In the genomic region with DNA sequence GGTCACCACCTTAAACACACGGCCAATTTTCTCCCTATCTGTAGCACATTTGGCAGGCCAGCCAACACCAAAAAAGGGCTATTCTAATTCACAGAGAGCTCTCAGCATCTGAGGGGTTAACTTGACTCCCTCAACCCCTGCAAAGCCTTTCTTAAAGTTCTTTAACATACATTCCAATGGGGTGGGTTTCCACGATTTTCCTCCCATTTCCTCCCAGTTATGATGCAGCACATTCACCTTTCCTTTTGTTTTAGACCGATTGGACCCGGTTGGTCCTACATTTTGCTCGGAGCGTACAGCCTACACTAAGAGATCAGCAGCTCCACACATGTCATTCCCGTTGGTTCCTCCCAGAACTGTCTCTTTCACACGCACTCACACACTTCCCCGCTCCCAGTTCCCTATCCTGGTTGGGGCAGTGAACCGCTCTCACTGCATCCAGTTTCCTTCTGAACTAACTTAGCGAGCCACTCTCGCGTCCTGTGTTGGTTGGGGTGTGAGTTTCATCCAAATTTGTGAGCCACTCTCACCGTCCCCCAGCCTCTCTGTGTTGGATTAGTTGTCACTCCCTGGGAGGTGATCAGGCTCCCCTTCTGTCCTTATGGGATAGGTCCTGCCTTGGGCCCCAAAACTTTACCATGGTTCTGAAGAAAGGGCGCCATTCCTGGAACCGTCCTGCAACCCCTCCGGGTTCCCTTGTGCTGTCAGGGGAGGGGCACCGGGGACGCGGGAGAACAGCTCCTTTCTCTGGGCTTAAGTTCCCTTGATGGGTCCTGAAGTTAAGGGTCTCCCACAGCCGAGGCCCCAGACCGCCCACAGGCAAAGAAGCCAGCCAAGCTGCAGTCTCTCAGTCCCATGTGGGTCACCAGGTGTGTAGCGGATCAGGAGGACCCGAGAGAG, we compare ENCODE assay signal across 9 cellular contexts. TPM values are rescaled to one million over a fixed set of nuclear protein-coding genes. Genes with fewer than 3 reads are reported as not detected.
DNase-seq lines count a peak whose midpoint lies in the region; ATAC-seq, FAIRE-seq and TF ChIP-seq lines count a peak whose summit lies in the region.
"Had no signal": no experiment of that assay in that cellular context is flagged by ENCODE, and none has a peak within 500 bp of the region (broad histone marks: within the 10 kb centered on the region; RNA-seq: fewer than 3 reads in every experiment).

No MANE protein-coding gene starts in this region.

- H3K27ac ChIP-seq in kidney (ENCODE audit: low read depth in 2 of 2, low read length in 2 of 2) (peak overlapping the region; percentile 33 to 60), smooth muscle cell (ENCODE audit: low read depth) (no peak overlapping the region)

- no peaks in the 10 kb centered on the region for H3K79me2 ChIP-seq in smooth muscle cell (ENCODE audit: low read depth)

- peak overlapping the region; percentile 75 for H2AFZ ChIP-seq in smooth muscle cell (ENCODE audit: low read depth)

- H3K4me1 ChIP-seq in kidney (ENCODE audit: control insufficient read depth in 1 of 2, insufficient read depth in 1 of 2, low read depth in 1 of 2, low read length in 2 of 2), result peaks cover 5 to 6% of the 10 kb centered on the region in 2 donors
- H3K4me1 ChIP-seq in smooth muscle cell (ENCODE audit: low read depth), result peaks cover 20% of the 10 kb centered on the region

- 47% methylated on average over 24 of the region's 24 CpGs for WGBS in smooth muscle cell (ENCODE audit: low lambda C conversion rate)

- H3K36me3 Mint-ChIP-seq in HFFc6 (ENCODE audit: low read depth) (no peaks in the 10 kb centered on the region), brain (no peaks in the 10 kb centered on the region), osteocyte (ENCODE audit: unreplicated experiment) (no peaks in the 10 kb centered on the region)
- H3K36me3 Mint-ChIP-seq in stimulated activated naive B cell treated with anti-CD40 and anti-IgM and Interleukin-4, amounts not matched to agents 10 μg/mL and 1 μg/mL and 100 μg/mL, for 72 hours, result no peaks in the 10 kb centered on the region

- no peak for ATAC-seq in stimulated activated naive B cell treated with anti-CD40 and anti-IgM and Interleukin-4, amounts not matched to agents 10 μg/mL and 1 μg/mL and 100 μg/mL, for 72 hours (replicated peaks)

- H3F3A ChIP-seq in smooth muscle cell (ENCODE audit: low read depth), result no peaks in the 10 kb centered on the region

- no peaks in the 10 kb centered on the region for H3K9me3 ChIP-seq in kidney (ENCODE audit: control insufficient read depth in 1 of 2, low read length in 2 of 2)
- H3K9me3 ChIP-seq in smooth muscle cell (replicated peaks; ENCODE audit: low read depth), result no peaks in the 10 kb centered on the region

- H3K4me3 Mint-ChIP-seq in HFFc6 (peak overlapping the region; percentile 84), brain (peak overlapping the region; percentile 19 to 68 (median 56)), osteocyte (ENCODE audit: unreplicated experiment) (no peak overlapping the region)
- H3K4me3 Mint-ChIP-seq in stimulated activated naive B cell treated with anti-CD40 and anti-IgM and Interleukin-4, amounts not matched to agents 10 μg/mL and 1 μg/mL and 100 μg/mL, for 72 hours, result no peak overlapping the region

- no peaks in the 10 kb centered on the region for H3K36me3 ChIP-seq in kidney (ENCODE audit: control insufficient read depth in 1 of 2, insufficient read depth in 2 of 2, low read length in 2 of 2)
- no peaks in the 10 kb centered on the region for H3K36me3 ChIP-seq in smooth muscle cell (ENCODE audit: low read depth)

- H3K4me3 ChIP-seq in kidney (ENCODE audit: low read length in 2 of 2) (peak overlapping the region; percentile 60 to 82), smooth muscle cell (peak overlapping the region; percentile 46)

- intact Hi-C loops in kidney (cut with DNase I), result no loop called here

- DNase-seq in HFFc6, result no peak
- DNase-seq in kidney, result no peak
- no peak for DNase-seq in smooth muscle cell (lab: John Stamatoyannopoulos, UW; ENCODE audit: unreplicated experiment)
- DNase-seq in osteocyte (ENCODE audit: extremely low spot score, unreplicated experiment), result no peak
- DNase-seq in stimulated activated naive B cell treated with anti-CD40 and anti-IgM and Interleukin-4, amounts not matched to agents 10 μg/mL and 1 μg/mL and 100 μg/mL, for 72 hours, result no peak
- no peak for DNase-seq in C1 segment of cervical spinal cord (lab: John Stamatoyannopoulos, UW)
- DNase-seq in UCSD-AML1 (lab: John Stamatoyannopoulos, UW; ENCODE audit: unreplicated experiment), result no peak
- DNase-seq: SHP77 had no signal

- no peaks in the 10 kb centered on the region for H4K20me1 ChIP-seq in smooth muscle cell (ENCODE audit: low read depth)

- peaks cover 5% of the 10 kb centered on the region for H3K9me3 Mint-ChIP-seq in HFFc6
- H3K9me3 Mint-ChIP-seq in brain, result no peaks in the 10 kb centered on the region
- no peaks in the 10 kb centered on the region for H3K9me3 Mint-ChIP-seq in osteocyte (ENCODE audit: unreplicated experiment)
- H3K9me3 Mint-ChIP-seq in stimulated activated naive B cell treated with anti-CD40 and anti-IgM and Interleukin-4, amounts not matched to agents 10 μg/mL and 1 μg/mL and 100 μg/mL, for 72 hours, result no peaks in the 10 kb centered on the region

- H3K27me3 ChIP-seq in smooth muscle cell (ENCODE audit: low read depth), result no peaks in the 10 kb centered on the region

- H3K4me1 Mint-ChIP-seq in HFFc6 (ENCODE audit: low read depth), result peaks cover 17% of the 10 kb centered on the region
- H3K4me1 Mint-ChIP-seq in brain, result peaks cover 26% of the 10 kb centered on the region
- peaks cover 5% of the 10 kb centered on the region for H3K4me1 Mint-ChIP-seq in osteocyte (ENCODE audit: unreplicated experiment)
- H3K4me1 Mint-ChIP-seq in stimulated activated naive B cell treated with anti-CD40 and anti-IgM and Interleukin-4, amounts not matched to agents 10 μg/mL and 1 μg/mL and 100 μg/mL, for 72 hours, result no peaks in the 10 kb centered on the region

- H3K27ac Mint-ChIP-seq in HFFc6 (no peak overlapping the region; the same call in 1 of the 2 replicates), brain (peak overlapping the region in 4 of 5 experiments; percentile 15 to 65 (median 41)), osteocyte (ENCODE audit: unreplicated experiment) (no peak overlapping the region)
- H3K27ac Mint-ChIP-seq in stimulated activated naive B cell treated with anti-CD40 and anti-IgM and Interleukin-4, amounts not matched to agents 10 μg/mL and 1 μg/mL and 100 μg/mL, for 72 hours, result no peak overlapping the region

- FAIRE-seq in kidney (lab: Jason Lieb, UNC), result no peak

- H3K4me2 ChIP-seq in smooth muscle cell, result peak overlapping the region; percentile 82

- TF ChIP-seq CTCF in HFFc6 (IDR thresholded peaks at IDR 0.05) (no peak), brain (conservative IDR thresholded peaks at IDR 0.05) (no peak), kidney (IDR thresholded peaks at IDR 0.05; ENCODE audit: borderline replicate concordance, extremely low read depth, insufficient read depth) (no peak), smooth muscle cell (IDR thresholded peaks at IDR 0.05; ENCODE audit: borderline replicate concordance, insufficient read depth, poor library complexity, severe bottlenecking) (no peak), osteocyte (IDR thresholded peaks at IDR 0.05) (no peak)

- H3K27me3 Mint-ChIP-seq in HFFc6 (ENCODE audit: insufficient read depth) (no peaks in the 10 kb centered on the region), brain (peaks cover 5% of the 10 kb centered on the region), osteocyte (ENCODE audit: unreplicated experiment) (peaks cover 3% of the 10 kb centered on the region)
- no peaks in the 10 kb centered on the region for H3K27me3 Mint-ChIP-seq in stimulated activated naive B cell treated with anti-CD40 and anti-IgM and Interleukin-4, amounts not matched to agents 10 μg/mL and 1 μg/mL and 100 μg/mL, for 72 hours

- H3K9ac ChIP-seq in kidney (ENCODE audit: low read length in 2 of 2) (peak overlapping the region; percentile 15 to 64), smooth muscle cell (ENCODE audit: low read depth) (peak overlapping the region; percentile 48)

RNA-seq across cellular contexts. Expression of a gene that starts 45.1 kb away (rescaled TPM):
- not detected for total RNA-seq in HFFc6 (2021; fragmentation: NEBNext Ultra II Directional; extraction: Animal tissue kit (Norgen Biotek cat#: 25700))
- polyA plus RNA-seq in brain (ENCODE audit: insufficient read depth, low read depth, low replicate concordance) (not detected), kidney (ENCODE audit: insufficient read depth, low read depth, low replicate concordance) (27.1 TPM), smooth muscle cell (not detected in 2 replicates)
- total RNA-seq in kidney (57.7 TPM), smooth muscle cell (not detected in 2 replicates), osteocyte (not detected in 2 replicates)

Comparison
In these comparisons a context has a peak if more than half of its experiments do, and no peak if none do; other contexts are left out.
1. H3K27ac Mint-ChIP-seq: peak in brain (4 of 5); none in HFFc6 (single experiment), osteocyte (single experiment) and stimulated activated naive B cell treated with anti-CD40 and anti-IgM and Interleukin-4, amounts not matched to agents 10 μg/mL and 1 μg/mL and 100 μg/mL, for 72 hours (single experiment).
2. H3K4me3 Mint-ChIP-seq: peak in HFFc6 (single experiment) and brain (5 of 5); none in osteocyte (single experiment) and stimulated activated naive B cell treated with anti-CD40 and anti-IgM and Interleukin-4, amounts not matched to agents 10 μg/mL and 1 μg/mL and 100 μg/mL, for 72 hours (0 of 2).
3. RNA of a gene that starts 45.1 kb away (total RNA-seq): 57.7 TPM in kidney (single experiment); not detected in HFFc6, not detected in smooth muscle cell and not detected in osteocyte; every median in the first group is over 10 times any median in the second.